ENCODE assay signal across 13 cellular contexts in the genomic region with DNA sequence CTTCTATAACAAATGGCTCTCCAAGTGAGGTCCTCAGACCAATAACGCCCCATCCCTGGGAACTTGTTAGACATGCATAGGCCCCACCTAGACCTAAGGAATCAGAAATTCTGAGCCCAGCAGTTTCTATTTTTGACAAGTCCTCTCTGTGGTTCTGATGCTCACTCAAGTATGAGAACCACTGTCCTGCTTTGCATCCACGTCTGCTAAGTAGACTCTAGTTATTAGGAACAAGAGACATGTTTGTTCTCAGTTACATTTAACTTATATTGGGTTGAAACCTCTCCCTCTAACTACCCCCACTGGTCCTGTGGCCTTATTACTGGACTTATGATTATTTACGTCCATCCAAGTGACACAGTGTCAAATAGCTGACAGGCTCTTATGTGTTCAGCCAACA.
DNase-seq lines count a peak whose midpoint lies in the region; ATAC-seq and TF ChIP-seq lines count a peak whose summit lies in the region.
"Had no signal": no experiment of that assay in that cellular context is flagged by ENCODE, and none has a peak within 500 bp of the region (broad histone marks: within the 10 kb centered on the region; RNA-seq: fewer than 3 reads in every experiment).

No MANE protein-coding gene starts in this region.

- H3K9me3 Mint-ChIP-seq in activated T-helper 2 cell treated with anti-CD3 and anti-CD28 coated beads, Interferon-gamma antibody, Interleukin-2, Interleukin-4, amounts not matched to agents 10 μg/mL and 5 μg/mL and 100 μg/mL, durations not matched to agents 14 hours and 24 hours and 36 hours = no peaks in the 10 kb centered on the region

- no peak overlapping the region for H3K4me3 Mint-ChIP-seq in activated T-helper 2 cell treated with anti-CD3 and anti-CD28 coated beads, Interferon-gamma antibody, Interleukin-2, Interleukin-4, amounts not matched to agents 10 μg/mL and 5 μg/mL and 100 μg/mL, durations not matched to agents 14 hours and 24 hours and 36 hours (ENCODE audit: low read depth)

- DNase-seq in GM12864 (ENCODE audit: low read depth) = peak; percentile 58
- DNase-seq in activated T-helper 2 cell treated with anti-CD3 and anti-CD28 coated beads, Interferon-gamma antibody, Interleukin-2, Interleukin-4, amounts not matched to agents 10 μg/mL and 5 μg/mL and 100 μg/mL, durations not matched to agents 14 hours and 24 hours and 36 hours (ENCODE audit: low spot score) = no peak
- DNase-seq in mammary epithelial cell = no peak
- no peak for DNase-seq in SJCRH30
- DNase-seq in islet precursor cell = no peak
- DNase-seq: H7, Kasumi-1, NCI-H226, uterus, WERI-Rb-1 had no signal

- in situ Hi-C loops in mammary epithelial cell (cut with MboI; ENCODE audit: low sequenced_read_pairs in 2 of 2) = no loop called here

- H3K27me3 Mint-ChIP-seq in activated T-helper 2 cell treated with anti-CD3 and anti-CD28 coated beads, Interferon-gamma antibody, Interleukin-2, Interleukin-4, amounts not matched to agents 10 μg/mL and 5 μg/mL and 100 μg/mL, durations not matched to agents 14 hours and 24 hours and 36 hours (ENCODE audit: low read depth) = peaks cover 12% of the 10 kb centered on the region

- no peak overlapping the region for H3K9ac ChIP-seq in mammary epithelial cell (ENCODE audit: insufficient read depth, low read length)

- CTCF ChIA-PET in mammary epithelial cell (lab: Charles Lee; ENCODE audit: low non-redundant PET) = no interaction called here

- H3K4me3 ChIP-seq in GM12864 (ENCODE audit: low read depth, low read length) = no peak overlapping the region
- no peak overlapping the region for H3K4me3 ChIP-seq in mammary epithelial cell (replicated peaks in 1 of 3; ENCODE audit: insufficient read depth in 1 of 3, low read depth in 2 of 3, low read length in 3 of 3)
- H3K4me3 ChIP-seq in SJCRH30 = no peak overlapping the region
- H3K4me3 ChIP-seq: uterus had no signal

- TF ChIP-seq CTCF in GM12864 (IDR thresholded peaks at IDR 0.05; ENCODE audit: low read depth, low read length, missing control alignments) = no peak
- no peak for TF ChIP-seq CTCF in mammary epithelial cell (conservative IDR thresholded peaks at IDR 0.05 in 1 of 2, IDR thresholded peaks at IDR 0.05 in 1 of 2; ENCODE audit: extremely low read depth in 1 of 2, insufficient read depth in 1 of 2, low read depth in 1 of 2, low read length in 2 of 2)

- H3K9me3 ChIP-seq in mammary epithelial cell (replicated peaks; ENCODE audit: insufficient read depth, low read length) (no peaks in the 10 kb centered on the region), SJCRH30 (replicated peaks) (no peaks in the 10 kb centered on the region)
- H3K9me3 ChIP-seq: uterus had no signal

- no TSS peak for BruUV-seq in mammary epithelial cell (replicated peaks; lab: Mats Ljungman, UMichigan)

- H3K27ac Mint-ChIP-seq in activated T-helper 2 cell treated with anti-CD3 and anti-CD28 coated beads, Interferon-gamma antibody, Interleukin-2, Interleukin-4, amounts not matched to agents 10 μg/mL and 5 μg/mL and 100 μg/mL, durations not matched to agents 14 hours and 24 hours and 36 hours = no peak overlapping the region

- 76% methylated on average over 3 of the region's 3 CpGs for WGBS in mammary epithelial cell (ENCODE audit: low coverage, missing lambda C conversion rate)

- no peak overlapping the region for H3K27ac ChIP-seq in mammary epithelial cell (ENCODE audit: insufficient read depth, low read depth, low read length)
- no peak overlapping the region for H3K27ac ChIP-seq in SJCRH30
- H3K27ac ChIP-seq: uterus, WERI-Rb-1 had no signal

- H4K20me1 ChIP-seq in mammary epithelial cell (ENCODE audit: insufficient read depth, low read length) = no peaks in the 10 kb centered on the region

- ATAC-seq in GM19324 (IDR thresholded peaks at IDR 0.05; ENCODE audit: low FRiP score, unreplicated experiment) (peak; percentile 80), HG02642 (IDR thresholded peaks at IDR 0.05; ENCODE audit: poor library complexity, unreplicated experiment) (peak; percentile 83), HG03432 (IDR thresholded peaks at IDR 0.05; ENCODE audit: unreplicated experiment) (peak; percentile 84)

- no peaks in the 10 kb centered on the region for H3K4me1 Mint-ChIP-seq in activated T-helper 2 cell treated with anti-CD3 and anti-CD28 coated beads, Interferon-gamma antibody, Interleukin-2, Interleukin-4, amounts not matched to agents 10 μg/mL and 5 μg/mL and 100 μg/mL, durations not matched to agents 14 hours and 24 hours and 36 hours (ENCODE audit: low read depth)

- dilution Hi-C loops in mammary epithelial cell (cut with HindIII; ENCODE audit: low sequenced_read_pairs) = no loop called here

- no peaks in the 10 kb centered on the region for H3K79me2 ChIP-seq in mammary epithelial cell (ENCODE audit: insufficient read depth, low read length)

- H2AFZ ChIP-seq in mammary epithelial cell (ENCODE audit: low read depth, low read length) = no peak overlapping the region

- H3K36me3 ChIP-seq in mammary epithelial cell (ENCODE audit: insufficient read depth, low read length) = no peaks in the 10 kb centered on the region
- H3K36me3 ChIP-seq in SJCRH30 = no peaks in the 10 kb centered on the region
- H3K36me3 ChIP-seq: uterus, WERI-Rb-1 had no signal

- intact Hi-C loops in activated T-helper 2 cell treated with anti-CD3 and anti-CD28 coated beads, Interferon-gamma antibody, Interleukin-2, Interleukin-4, amounts not matched to agents 10 μg/mL and 5 μg/mL and 100 μg/mL, durations not matched to agents 14 hours and 24 hours and 36 hours (cut with micrococcal nuclease) = no loop called here
- intact Hi-C loops in mammary epithelial cell (cut with micrococcal nuclease) = no loop called here

- no peaks in the 10 kb centered on the region for H3K27me3 ChIP-seq in mammary epithelial cell (ENCODE audit: insufficient read depth, low read length)
- H3K27me3 ChIP-seq in SJCRH30 = no peaks in the 10 kb centered on the region
- H3K27me3 ChIP-seq: uterus had no signal

- H3K4me2 ChIP-seq in mammary epithelial cell (ENCODE audit: insufficient read depth, low read depth, low read length) = no peak overlapping the region

- H3K4me1 ChIP-seq in mammary epithelial cell (ENCODE audit: insufficient read depth, low read length) (no peaks in the 10 kb centered on the region), SJCRH30 (no peaks in the 10 kb centered on the region)
- H3K4me1 ChIP-seq: uterus had no signal

- no peaks in the 10 kb centered on the region for H3K36me3 Mint-ChIP-seq in activated T-helper 2 cell treated with anti-CD3 and anti-CD28 coated beads, Interferon-gamma antibody, Interleukin-2, Interleukin-4, amounts not matched to agents 10 μg/mL and 5 μg/mL and 100 μg/mL, durations not matched to agents 14 hours and 24 hours and 36 hours (ENCODE audit: low read depth)
